In genomic region chr16:8563944-8564540, GRCh38 we compare ENCODE assay signal across 2 cellular contexts.
A peak's percentile ranks its signal among the peaks of the same experiment; 100 is the strongest.
TF ChIP-seq lines count a peak whose summit lies in the region.

No MANE protein-coding gene starts in this region.

TF ChIP-seq in GM12878, 131 proteins besides CTCF, POLR2A, EP300 and RAD21:
- peak; percentile 97 for TF ChIP-seq ZNF24 (IDR thresholded peaks at IDR 0.05)

TF ChIP-seq in HepG2, 621 proteins besides CTCF, POLR2A, EP300 and RAD21:
- TF ChIP-seq ASH2L (IDR thresholded peaks at IDR 0.05; ENCODE audit: insufficient read length, low read depth, low read length) (peak; percentile 48), ZNF24 (IDR thresholded peaks at IDR 0.05) (peak; percentile 89)
